Comparison of ENCODE assay signal across 16 cellular contexts in genomic region chr17:4706121-4706520, GRCh38. TPM values are rescaled to one million over a fixed set of nuclear protein-coding genes. Genes with fewer than 3 reads are reported as not detected.
DNase-seq lines count a peak whose midpoint lies in the region.
"Had no signal": no experiment of that assay in that cellular context is flagged by ENCODE, and none has a peak within 500 bp of the region (broad histone marks: within the 10 kb centered on the region; RNA-seq: fewer than 3 reads in every experiment).

No MANE protein-coding gene starts in this region.

- DNase-seq in ACHN, result peak; percentile 77
- peak; percentile 14 for DNase-seq in GM23248
- DNase-seq in activated CD4-positive, alpha-beta memory T cell treated with anti-CD3 and anti-CD28 coated beads, Interleukin-2, amount 10 ng/mL, durations not matched to agents 7 days and 5 days, result no peak
- no peak for DNase-seq in immature natural killer cell
- DNase-seq in inferior parietal cortex (ENCODE audit: extremely low spot score), result no peak
- no peak for DNase-seq in NAMALWA (ENCODE audit: low spot score)
- DNase-seq in SHP77 treated with DMSO at 0.1 percent for 48 hours (lab: John Stamatoyannopoulos, UW), result no peak
- DNase-seq in mesenteric fat pad (ENCODE audit: low spot score), result no peak
- DNase-seq: aorta; kidney; NCI-H446; Right ventricle myocardium superior; stimulated activated CD4-positive, alpha-beta T cell treated with anti-CD3 and anti-CD28 coated beads, Interleukin-4, amount 100 ng/mL, for 24 hours; testis had no signal

- peaks cover 4% of the 10 kb centered on the region for H3K9me3 Mint-ChIP-seq in activated CD4-positive, alpha-beta memory T cell treated with anti-CD3 and anti-CD28 coated beads, Interleukin-2, amount 10 ng/mL, durations not matched to agents 7 days and 5 days
- no peaks in the 10 kb centered on the region for H3K9me3 Mint-ChIP-seq in immature natural killer cell

- no peak overlapping the region for H2AFZ ChIP-seq in GM23248
- H2AFZ ChIP-seq: parathyroid adenoma had no signal

- in situ Hi-C loops in ACHN (cut with HindIII; ENCODE audit: low pct_ligation_motif_present, low pct_unique_long_range_greater_than_20kb, low sequenced_read_pairs) (no loop called here), GM23248 (cut with MboI) (no loop called here)

- no peak overlapping the region for H3K27ac ChIP-seq in GM23248
- H3K27ac ChIP-seq: parathyroid adenoma, testis had no signal

- H3K36me3 ChIP-seq in GM23248 (ENCODE audit: low read depth), result no peaks in the 10 kb centered on the region

- no peaks in the 10 kb centered on the region for H4K20me1 ChIP-seq in GM23248 (ENCODE audit: insufficient read depth)

- H3K27ac Mint-ChIP-seq in activated CD4-positive, alpha-beta memory T cell treated with anti-CD3 and anti-CD28 coated beads, Interleukin-2, amount 10 ng/mL, durations not matched to agents 7 days and 5 days, result peak overlapping the region; percentile 41
- peak overlapping the region in 3 of 6 donors; percentile 6 to 47 (median 38) for H3K27ac Mint-ChIP-seq in immature natural killer cell

- peak overlapping the region; percentile 75 for H3K4me3 Mint-ChIP-seq in activated CD4-positive, alpha-beta memory T cell treated with anti-CD3 and anti-CD28 coated beads, Interleukin-2, amount 10 ng/mL, durations not matched to agents 7 days and 5 days
- peak overlapping the region; percentile 23 to 93 (median 64) for H3K4me3 Mint-ChIP-seq in immature natural killer cell
- H3K4me3 Mint-ChIP-seq: CD14-positive monocyte had no signal

- 0 out of 2 replicates have a peak, but pooled peaks cover 5% of the 10 kb centered on the region for H3K4me1 ChIP-seq in GM23248 (ENCODE audit: insufficient read depth)

- no peak overlapping the region for H3K9ac ChIP-seq in GM23248
- H3K9ac ChIP-seq: parathyroid adenoma had no signal

- no peaks in the 10 kb centered on the region for H3K27me3 Mint-ChIP-seq in activated CD4-positive, alpha-beta memory T cell treated with anti-CD3 and anti-CD28 coated beads, Interleukin-2, amount 10 ng/mL, durations not matched to agents 7 days and 5 days
- peaks cover 2 to 11% (median 6%) of the 10 kb centered on the region in 3 donors for H3K27me3 Mint-ChIP-seq in immature natural killer cell (ENCODE audit: low read depth in 3 of 3)

- no peak overlapping the region for H3K4me3 ChIP-seq in GM23248
- H3K4me3 ChIP-seq: testis had no signal

- CTCF ChIA-PET in activated CD4-positive, alpha-beta memory T cell treated with anti-CD3 and anti-CD28 coated beads, Interleukin-2, amount 10 ng/mL, durations not matched to agents 7 days and 5 days (lab: Charles Lee), result no interaction called here

- no peaks in the 10 kb centered on the region for H3K9me3 ChIP-seq in GM23248 (ENCODE audit: low read depth)
- H3K9me3 ChIP-seq: testis had no signal

- no peaks in the 10 kb centered on the region; the same call in 1 of the 2 replicates for H3F3A ChIP-seq in GM23248 (ENCODE audit: insufficient read depth)

- no peaks in the 10 kb centered on the region for H3K27me3 ChIP-seq in GM23248 (replicated peaks; ENCODE audit: insufficient read depth)
- H3K27me3 ChIP-seq: testis had no signal

- peaks cover 68% of the 10 kb centered on the region for H3K4me1 Mint-ChIP-seq in activated CD4-positive, alpha-beta memory T cell treated with anti-CD3 and anti-CD28 coated beads, Interleukin-2, amount 10 ng/mL, durations not matched to agents 7 days and 5 days
- peaks cover 43 to 52% of the 10 kb centered on the region in 2 donors for H3K4me1 Mint-ChIP-seq in immature natural killer cell

- H3K4me2 ChIP-seq in GM23248 (ENCODE audit: unreplicated experiment), result no peak overlapping the region

- peaks cover 15% of the 10 kb centered on the region for H3K36me3 Mint-ChIP-seq in activated CD4-positive, alpha-beta memory T cell treated with anti-CD3 and anti-CD28 coated beads, Interleukin-2, amount 10 ng/mL, durations not matched to agents 7 days and 5 days (ENCODE audit: low read depth)
- H3K36me3 Mint-ChIP-seq in immature natural killer cell, result no peaks in the 10 kb centered on the region

- peaks cover 33% of the 10 kb centered on the region for H3K79me2 ChIP-seq in GM23248 (ENCODE audit: insufficient read depth)

- no peaks in the 10 kb centered on the region for H3K9me2 ChIP-seq in GM23248 (ENCODE audit: insufficient read depth)

- WGBS in GM23248 (ENCODE audit: low coverage in 1 of 2, low lambda C conversion rate in 2 of 2, missing lambda C conversion rate in 2 of 2), 2 experiments, result 76 to 78% methylated on average over 7 of the region's 7 CpGs

- POLR2A ChIA-PET in activated CD4-positive, alpha-beta memory T cell treated with anti-CD3 and anti-CD28 coated beads, Interleukin-2, amount 10 ng/mL, durations not matched to agents 7 days and 5 days (lab: Charles Lee), result interaction anchor here (0.7 kb wide), 1 partner anchor 241 kb away, joined by 3 read pairs; no protein-coding TSS in a partner anchor

RNA-seq across cellular contexts. Expression of gene PELP1, which starts 2.2 kb away (rescaled TPM):
- total RNA-seq in GM23248 (2014; rRNA removed; shearing (Covaris generic)), result 18.8 and 25.6 TPM in 2 replicates
- polyA plus RNA-seq in GM23248 (2016; fragmentation: Nextera tagmentation; extraction: Ambion mirVana), result 10.4 and 13.6 TPM in 2 replicates
- total RNA-seq in activated CD4-positive, alpha-beta memory T cell treated with anti-CD3 and anti-CD28 coated beads, Interleukin-2, amount 10 ng/mL, durations not matched to agents 7 days and 5 days, result 10 to 100 TPM; 67.7 to 69.2 TPM
- 10 to 100 TPM in 1 of 3 donors, 1 to 10 TPM in 2; 3.8 to 11.1 (median 4.6) TPM for polyA plus RNA-seq in immature natural killer cell
- 29.3 TPM for total RNA-seq in mesenteric fat pad

RNA-seq across cellular contexts. Expression of gene ARRB2, which starts 4.3 kb away (rescaled TPM):
- 4.1 and 4.8 TPM in 2 replicates for total RNA-seq in GM23248 (2014; rRNA removed; shearing (Covaris generic))
- polyA plus RNA-seq in GM23248 (2016; fragmentation: Nextera tagmentation; extraction: Ambion mirVana) (3.7 and 3.9 TPM in 2 replicates), immature natural killer cell (10 to 100 TPM; 46.0 to 70.9 (median 60.4) TPM)
- 100 to 1,000 TPM; 372 to 378 TPM for total RNA-seq in activated CD4-positive, alpha-beta memory T cell treated with anti-CD3 and anti-CD28 coated beads, Interleukin-2, amount 10 ng/mL, durations not matched to agents 7 days and 5 days
- 131 TPM for total RNA-seq in mesenteric fat pad

RNA-seq across cellular contexts. Expression of gene MED11, which starts 25.1 kb away (rescaled TPM):
- total RNA-seq in GM23248 (2014; rRNA removed; shearing (Covaris generic)), result 14.4 and 16.9 TPM in 2 replicates
- polyA plus RNA-seq in GM23248 (2016; fragmentation: Nextera tagmentation; extraction: Ambion mirVana) (26.9 and 27.4 TPM in 2 replicates), immature natural killer cell (10 to 100 TPM; 26.2 to 52.1 (median 37.6) TPM)
- total RNA-seq in activated CD4-positive, alpha-beta memory T cell treated with anti-CD3 and anti-CD28 coated beads, Interleukin-2, amount 10 ng/mL, durations not matched to agents 7 days and 5 days, result 10 to 100 TPM; 24.6 to 25.3 TPM
- 16.1 TPM for total RNA-seq in mesenteric fat pad

RNA-seq across cellular contexts. Expression of gene ZMYND15, which starts 33.5 kb away (rescaled TPM):
- total RNA-seq in GM23248 (2014; rRNA removed; shearing (Covaris generic)), result 0.32 and 0.89 TPM in 2 replicates
- polyA plus RNA-seq in GM23248 (2016; fragmentation: Nextera tagmentation; extraction: Ambion mirVana), result 0.16 TPM in 1 of 2 replicates, not detected in the other
- total RNA-seq in activated CD4-positive, alpha-beta memory T cell treated with anti-CD3 and anti-CD28 coated beads, Interleukin-2, amount 10 ng/mL, durations not matched to agents 7 days and 5 days, result under 1 TPM in 1 of 2 experiments, not detected in 1; 0.10 TPM
- polyA plus RNA-seq in immature natural killer cell, result not detected
- total RNA-seq in mesenteric fat pad, result 2.9 TPM
- total RNA-seq: Right ventricle myocardium superior had no signal

RNA-seq across cellular contexts. Expression of gene CXCL16, which starts 33.6 kb away (rescaled TPM):
- 1.6 and 2.5 TPM in 2 replicates for total RNA-seq in GM23248 (2014; rRNA removed; shearing (Covaris generic))
- polyA plus RNA-seq in GM23248 (2016; fragmentation: Nextera tagmentation; extraction: Ambion mirVana), result 4.1 TPM in 2 replicates
- 1 to 10 TPM; 2.2 to 2.6 TPM for total RNA-seq in activated CD4-positive, alpha-beta memory T cell treated with anti-CD3 and anti-CD28 coated beads, Interleukin-2, amount 10 ng/mL, durations not matched to agents 7 days and 5 days
- polyA plus RNA-seq in immature natural killer cell, result 1 to 10 TPM; 1.1 to 2.2 (median 1.1) TPM
- total RNA-seq in mesenteric fat pad, result 51.3 TPM

Comparison
In these comparisons a context has a peak if more than half of its experiments do, and no peak if none do; other contexts are left out.
1. DNase-seq: peak in ACHN (single experiment) and GM23248 (single experiment); none in activated CD4-positive, alpha-beta memory T cell treated with anti-CD3 and anti-CD28 coated beads, Interleukin-2, amount 10 ng/mL, durations not matched to agents 7 days and 5 days (single experiment), immature natural killer cell (0 of 3), inferior parietal cortex (single experiment), NAMALWA (single experiment), SHP77 treated with DMSO at 0.1 percent for 48 hours (single experiment) and mesenteric fat pad (single experiment).
2. RNA of gene ARRB2, which starts 4.3 kb away (total RNA-seq): 372 to 378 TPM in activated CD4-positive, alpha-beta memory T cell treated with anti-CD3 and anti-CD28 coated beads, Interleukin-2, amount 10 ng/mL, durations not matched to agents 7 days and 5 days and 131 TPM in mesenteric fat pad (single experiment); 4.1 to 4.8 TPM in GM23248; every median in the first group is over 10 times any median in the second.